2 cellular contexts compared by ENCODE assay signal in the genomic region with DNA sequence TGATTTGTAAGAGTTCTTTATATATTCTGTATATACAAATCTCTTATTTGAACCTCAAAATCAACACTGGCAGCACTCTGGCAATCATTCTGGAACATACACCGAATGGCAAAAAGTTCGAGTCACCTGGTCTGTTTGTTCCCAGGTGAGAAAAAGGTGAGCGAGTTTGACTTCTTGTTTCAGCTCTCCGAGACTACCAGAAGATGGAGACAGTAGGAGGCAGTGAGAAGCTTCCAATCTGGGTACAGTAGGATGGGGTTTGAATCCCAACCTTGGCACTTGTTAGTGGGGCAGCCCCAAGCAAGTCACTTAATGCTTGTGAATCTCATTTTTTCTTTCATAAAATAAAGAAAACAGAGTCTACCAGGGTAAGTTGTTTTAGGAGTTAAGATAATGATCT.
TF ChIP-seq lines count a peak whose summit lies in the region.

No MANE protein-coding gene starts in this region.

TF ChIP-seq in HCT116, 20 proteins besides CTCF, POLR2A, EP300 and RAD21:
- no peak for TF ChIP-seq SIN3A (IDR thresholded peaks at IDR 0.05; ENCODE audit: low read depth)
- TF ChIP-seq, protein P1, sequence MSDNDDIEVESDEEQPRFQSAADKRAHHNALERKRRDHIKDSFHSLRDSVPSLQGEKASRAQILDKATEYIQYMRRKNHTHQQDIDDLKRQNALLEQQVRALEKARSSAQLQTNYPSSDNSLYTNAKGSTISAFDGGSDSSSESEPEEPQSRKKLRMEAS (IDR thresholded peaks at IDR 0.05), result no peak
- TF ChIP-seq, protein P2, sequence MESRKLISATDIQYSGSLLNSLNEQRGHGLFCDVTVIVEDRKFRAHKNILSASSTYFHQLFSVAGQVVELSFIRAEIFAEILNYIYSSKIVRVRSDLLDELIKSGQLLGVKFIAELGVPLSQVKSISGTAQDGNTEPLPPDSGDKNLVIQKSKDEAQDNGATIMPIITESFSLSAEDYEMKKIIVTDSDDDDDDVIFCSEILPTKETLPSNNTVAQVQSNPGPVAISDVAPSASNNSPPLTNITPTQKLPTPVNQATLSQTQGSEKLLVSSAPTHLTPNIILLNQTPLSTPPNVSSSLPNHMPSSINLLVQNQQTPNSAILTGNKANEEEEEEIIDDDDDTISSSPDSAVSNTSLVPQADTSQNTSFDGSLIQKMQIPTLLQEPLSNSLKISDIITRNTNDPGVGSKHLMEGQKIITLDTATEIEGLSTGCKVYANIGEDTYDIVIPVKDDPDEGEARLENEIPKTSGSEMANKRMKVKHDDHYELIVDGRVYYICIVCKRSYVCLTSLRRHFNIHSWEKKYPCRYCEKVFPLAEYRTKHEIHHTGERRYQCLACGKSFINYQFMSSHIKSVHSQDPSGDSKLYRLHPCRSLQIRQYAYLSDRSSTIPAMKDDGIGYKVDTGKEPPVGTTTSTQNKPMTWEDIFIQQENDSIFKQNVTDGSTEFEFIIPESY (IDR thresholded peaks at IDR 0.05; ENCODE audit: extremely low read depth, insufficient replicate concordance, low read length), result no peak
- no peak for TF ChIP-seq EZH2 (IDR thresholded peaks at IDR 0.05)
- no peak for TF ChIP-seq SRF (IDR thresholded peaks at IDR 0.05; ENCODE audit: low read depth)
- no peak for TF ChIP-seq ELF1 (IDR thresholded peaks at IDR 0.05; ENCODE audit: borderline replicate concordance, low read depth)
- TF ChIP-seq CEBPB (IDR thresholded peaks at IDR 0.05; ENCODE audit: low read depth), result no peak
- no peak for TF ChIP-seq JUND (IDR thresholded peaks at IDR 0.05)
- TF ChIP-seq EGR1 (IDR thresholded peaks at IDR 0.05; ENCODE audit: low read depth), result no peak
- TF ChIP-seq SP1 (IDR thresholded peaks at IDR 0.05; ENCODE audit: low read depth), result no peak
- no peak for TF ChIP-seq FOSL1 (IDR thresholded peaks at IDR 0.05; ENCODE audit: low read depth)
- no peak for TF ChIP-seq POLR2AphosphoS5 (IDR thresholded peaks at IDR 0.05; ENCODE audit: low read depth, low read length)
- no peak for TF ChIP-seq CBX3 (IDR thresholded peaks at IDR 0.05; ENCODE audit: low read depth)
- TF ChIP-seq, protein P3, sequence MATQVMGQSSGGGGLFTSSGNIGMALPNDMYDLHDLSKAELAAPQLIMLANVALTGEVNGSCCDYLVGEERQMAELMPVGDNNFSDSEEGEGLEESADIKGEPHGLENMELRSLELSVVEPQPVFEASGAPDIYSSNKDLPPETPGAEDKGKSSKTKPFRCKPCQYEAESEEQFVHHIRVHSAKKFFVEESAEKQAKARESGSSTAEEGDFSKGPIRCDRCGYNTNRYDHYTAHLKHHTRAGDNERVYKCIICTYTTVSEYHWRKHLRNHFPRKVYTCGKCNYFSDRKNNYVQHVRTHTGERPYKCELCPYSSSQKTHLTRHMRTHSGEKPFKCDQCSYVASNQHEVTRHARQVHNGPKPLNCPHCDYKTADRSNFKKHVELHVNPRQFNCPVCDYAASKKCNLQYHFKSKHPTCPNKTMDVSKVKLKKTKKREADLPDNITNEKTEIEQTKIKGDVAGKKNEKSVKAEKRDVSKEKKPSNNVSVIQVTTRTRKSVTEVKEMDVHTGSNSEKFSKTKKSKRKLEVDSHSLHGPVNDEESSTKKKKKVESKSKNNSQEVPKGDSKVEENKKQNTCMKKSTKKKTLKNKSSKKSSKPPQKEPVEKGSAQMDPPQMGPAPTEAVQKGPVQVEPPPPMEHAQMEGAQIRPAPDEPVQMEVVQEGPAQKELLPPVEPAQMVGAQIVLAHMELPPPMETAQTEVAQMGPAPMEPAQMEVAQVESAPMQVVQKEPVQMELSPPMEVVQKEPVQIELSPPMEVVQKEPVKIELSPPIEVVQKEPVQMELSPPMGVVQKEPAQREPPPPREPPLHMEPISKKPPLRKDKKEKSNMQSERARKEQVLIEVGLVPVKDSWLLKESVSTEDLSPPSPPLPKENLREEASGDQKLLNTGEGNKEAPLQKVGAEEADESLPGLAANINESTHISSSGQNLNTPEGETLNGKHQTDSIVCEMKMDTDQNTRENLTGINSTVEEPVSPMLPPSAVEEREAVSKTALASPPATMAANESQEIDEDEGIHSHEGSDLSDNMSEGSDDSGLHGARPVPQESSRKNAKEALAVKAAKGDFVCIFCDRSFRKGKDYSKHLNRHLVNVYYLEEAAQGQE (IDR thresholded peaks at IDR 0.05; ENCODE audit: low read depth), result no peak
- TF ChIP-seq YY1 (IDR thresholded peaks at IDR 0.05; ENCODE audit: extremely low read depth, insufficient replicate concordance, low read depth, low read length), result no peak
- no peak for TF ChIP-seq TCF7L2 (IDR thresholded peaks at IDR 0.05; ENCODE audit: borderline replicate concordance, extremely low read depth, insufficient read depth, insufficient read length)
- TF ChIP-seq ZNF274 (IDR thresholded peaks at IDR 0.05; ENCODE audit: low read depth, low read length), result no peak
- TF ChIP-seq, protein P4, sequence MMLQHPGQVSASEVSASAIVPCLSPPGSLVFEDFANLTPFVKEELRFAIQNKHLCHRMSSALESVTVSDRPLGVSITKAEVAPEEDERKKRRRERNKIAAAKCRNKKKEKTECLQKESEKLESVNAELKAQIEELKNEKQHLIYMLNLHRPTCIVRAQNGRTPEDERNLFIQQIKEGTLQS (IDR thresholded peaks at IDR 0.05), result no peak

TF ChIP-seq in H1, 55 proteins besides CTCF, POLR2A, EP300 and RAD21:
- TF ChIP-seq SIN3A (conservative IDR thresholded peaks at IDR 0.05 in 1 of 2, IDR thresholded peaks at IDR 0.05 in 1 of 2; ENCODE audit: low read depth in 1 of 2, low read length in 2 of 2) (no peak), RNF2 (IDR thresholded peaks at IDR 0.05; ENCODE audit: borderline replicate concordance, low read depth, low read length, missing control alignments, poor library complexity, severe bottlenecking) (no peak), BRCA1 (IDR thresholded peaks at IDR 0.05; ENCODE audit: low read depth, low read length) (no peak), TEAD4 (IDR thresholded peaks at IDR 0.05; ENCODE audit: low read depth, low read length) (no peak), CHD1 (IDR thresholded peaks at IDR 0.05; ENCODE audit: low read depth, low read length) (no peak), HDAC6 (IDR thresholded peaks at IDR 0.05; ENCODE audit: low read depth, low read length) (no peak), PHF8 (conservative IDR thresholded peaks at IDR 0.05; ENCODE audit: low read depth, low read length) (no peak), BACH1 (IDR thresholded peaks at IDR 0.05; ENCODE audit: low read length) (no peak), SP4 (IDR thresholded peaks at IDR 0.05; ENCODE audit: low read length) (no peak), GABPA (IDR thresholded peaks at IDR 0.05; ENCODE audit: borderline replicate concordance, insufficient read depth, low read length) (no peak), SIX5 (IDR thresholded peaks at IDR 0.05; ENCODE audit: low read depth, low read length) (no peak), TAF7 (optimal IDR thresholded peaks at IDR 0.05; ENCODE audit: borderline replicate concordance, low read depth, low read length) (no peak)
- TF ChIP-seq, protein P1 (IDR thresholded peaks at IDR 0.05), result no peak
